8 cellular contexts compared by ENCODE assay signal in the genomic region with DNA sequence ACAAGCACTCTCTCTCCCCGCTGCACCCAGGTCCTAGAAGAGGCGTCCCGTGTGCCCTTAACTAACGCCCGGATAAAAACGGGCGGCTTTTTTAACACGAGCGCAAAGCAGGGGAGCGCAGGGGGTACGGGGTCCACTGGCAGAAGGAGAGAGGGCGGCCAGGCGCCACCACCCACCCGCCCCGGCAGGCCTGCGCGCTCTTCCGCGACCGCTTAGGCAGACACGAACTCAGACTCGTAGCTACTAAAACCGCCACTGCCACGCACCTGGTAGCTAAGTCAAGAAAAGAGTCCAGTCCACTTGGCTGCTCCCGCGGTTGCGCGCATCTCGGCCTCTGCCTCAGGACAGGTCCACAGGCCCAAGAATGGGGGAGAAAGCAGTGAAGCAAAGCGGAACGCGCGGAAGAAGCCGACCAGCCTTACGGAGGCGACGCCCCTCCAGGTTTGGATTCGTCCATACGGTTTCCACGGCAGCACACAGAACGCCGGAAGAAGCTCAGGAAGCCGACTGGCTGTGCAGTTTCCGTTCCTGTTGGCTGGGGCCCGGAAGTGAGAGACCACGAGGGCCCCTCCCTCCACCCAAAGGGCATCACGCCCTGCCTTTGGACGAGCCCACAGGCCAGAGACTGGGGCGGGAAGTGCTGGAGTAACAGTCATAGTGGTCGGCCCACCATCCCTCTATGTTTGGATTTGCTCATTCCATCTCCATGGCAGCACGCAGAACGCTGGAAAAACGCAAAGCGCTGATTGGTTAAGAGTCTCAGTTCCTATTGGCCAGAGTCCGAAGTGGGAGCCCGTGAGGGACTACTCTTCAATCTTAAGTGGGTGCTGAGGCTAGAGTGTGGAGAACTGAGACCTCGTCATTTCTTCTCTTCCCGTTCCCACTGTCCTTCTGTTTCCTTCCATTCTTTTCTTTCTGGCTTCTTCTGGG.
DNase-seq lines count a peak whose midpoint lies in the region; ATAC-seq and FAIRE-seq lines count a peak whose summit lies in the region.

A gene (minus strand): TSS at position 354 of the 930 bp plus-strand sequence. CDS start 7,344 bp downstream, outside the sequence.

- peak; percentile 58 for FAIRE-seq in colon (lab: Jason Lieb, UNC)

- peak; percentile 100 for DNase-seq in Ammon's horn (ENCODE audit: low spot score)
- DNase-seq in GM19238 (ENCODE audit: insufficient read length, low spot score): peak; percentile 83
- peak; percentile 100 for DNase-seq in NCI-H524 (lab: John Stamatoyannopoulos, UW)
- DNase-seq in activated CD4-positive, alpha-beta T cell treated with anti-CD3 and anti-CD28 coated beads for 4 hours: peak; percentile 91 to 92
- DNase-seq in kidney tubule cell (ENCODE audit: low spot score): peak; percentile 100
- peak; percentile 77 to 89 (median 82) for DNase-seq in stimulated activated CD4-positive, alpha-beta T cell treated with anti-CD3 and anti-CD28 coated beads, Interleukin-1b, Interleukin-23, amount 100 ng/mL, for 24 hours (ENCODE audit: low read depth in 4 of 4, low spot score in 1 of 4)

- ATAC-seq in HG03442 (IDR thresholded peaks at IDR 0.05; ENCODE audit: unreplicated experiment): peak; percentile 93

Comparison
In these comparisons a context has a peak if more than half of its experiments do, and no peak if none do; other contexts are left out.
1. Peak in every context shown above with its lines: DNase-seq and ATAC-seq.